Comparison of ENCODE assay signal across 23 cellular contexts in genomic region chr1:83491930-83492329, GRCh38.
"Had no signal": no experiment of that assay in that cellular context is flagged by ENCODE, and none has a peak within 500 bp of the region (broad histone marks: within the 10 kb centered on the region; RNA-seq: fewer than 3 reads in every experiment).

No MANE protein-coding gene starts in this region.

- H3K36me3 ChIP-seq: colonic mucosa, esophagus muscularis mucosa, esophagus squamous epithelium, gastrocnemius medialis, gastroesophageal sphincter, heart left ventricle, heart right ventricle had no signal

- H3K4me3 ChIP-seq: colonic mucosa, coronary artery, dorsolateral prefrontal cortex, esophagus muscularis mucosa, esophagus squamous epithelium, gastrocnemius medialis, gastroesophageal sphincter, heart left ventricle, heart right ventricle had no signal

- H3K27ac ChIP-seq: colonic mucosa, coronary artery, dorsolateral prefrontal cortex, epithelial cell of prostate, esophagus muscularis mucosa, esophagus squamous epithelium, foreskin keratinocyte, gastrocnemius medialis, gastroesophageal sphincter, heart left ventricle, heart right ventricle had no signal

- H3K4me1 ChIP-seq: colonic mucosa, esophagus squamous epithelium, foreskin keratinocyte, gastrocnemius medialis, gastroesophageal sphincter had no signal

- H3K9me3 ChIP-seq: colonic mucosa, esophagus muscularis mucosa, esophagus squamous epithelium, gastrocnemius medialis, gastroesophageal sphincter, heart left ventricle, heart right ventricle had no signal

- H3K27me3 ChIP-seq: colonic mucosa, dorsolateral prefrontal cortex, esophagus muscularis mucosa, esophagus squamous epithelium, foreskin keratinocyte, gastrocnemius medialis, gastroesophageal sphincter, heart left ventricle, heart right ventricle had no signal

- DNase-seq: colonic mucosa; cortex of kidney; dermis blood vessel endothelial cell; dorsolateral prefrontal cortex; effector CD4-positive, alpha-beta T cell; effector CD8-positive, alpha-beta T cell; effector memory CD4-positive, alpha-beta T cell; effector memory CD8-positive, alpha-beta T cell; endodermal cell; erythroblast; esophagus squamous epithelium; foreskin fibroblast; foreskin keratinocyte; foreskin melanocyte; gastrocnemius medialis; glutamatergic neuron; head of caudate nucleus; heart left ventricle; heart right ventricle had no signal
